Comparison of ENCODE assay signal across 8 cellular contexts in the genomic region with DNA sequence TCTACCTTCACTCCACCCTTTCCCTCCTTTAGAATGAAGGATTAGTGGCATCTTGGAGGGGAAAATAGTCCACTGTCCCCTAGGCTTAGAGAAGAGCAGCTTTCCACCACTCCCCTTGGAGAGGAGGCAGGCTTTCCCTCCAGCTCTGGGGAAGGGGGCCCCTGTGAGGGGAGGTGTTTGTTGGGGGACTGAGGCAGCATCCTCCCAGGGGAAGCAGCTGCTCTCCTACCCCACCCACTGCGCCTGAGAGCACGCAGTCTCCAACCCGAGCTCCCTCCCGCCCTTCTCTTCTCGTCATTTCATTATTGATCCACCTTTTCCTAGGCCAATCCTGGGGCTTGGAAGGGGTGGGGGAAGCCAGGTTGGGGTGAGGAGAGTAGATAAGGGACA. TPM values are rescaled to one million over a fixed set of nuclear protein-coding genes. Genes with fewer than 3 reads are reported as not detected.
DNase-seq lines count a peak whose midpoint lies in the region; ATAC-seq, FAIRE-seq and TF ChIP-seq lines count a peak whose summit lies in the region.

No MANE protein-coding gene starts in this region.

- peaks cover 50% of the 10 kb centered on the region for H3K4me1 Mint-ChIP-seq in CD8-positive, alpha-beta T cell (ENCODE audit: low read depth)
- peaks cover 51% of the 10 kb centered on the region for H3K4me1 Mint-ChIP-seq in activated CD4-positive, alpha-beta memory T cell treated with anti-CD3 and anti-CD28 coated beads for 36 hours (ENCODE audit: low read depth)
- peaks cover 48 to 59% of the 10 kb centered on the region in 2 donors for H3K4me1 Mint-ChIP-seq in natural killer cell treated with Interleukin-12 subunit alpha and Interleukin-12 subunit beta and Interleukin-15 and Interleukin-18, amount 100 ng/mL, for 72 hours (ENCODE audit: low read depth in 2 of 2)

- no peak for ATAC-seq in CD8-positive, alpha-beta T cell
- ATAC-seq in natural killer cell treated with Interleukin-12 subunit alpha and Interleukin-12 subunit beta and Interleukin-15 and Interleukin-18, amount 100 ng/mL, for 72 hours: no peak
- no peak for ATAC-seq in GM19035 (IDR thresholded peaks at IDR 0.05; ENCODE audit: unreplicated experiment)

- FAIRE-seq in endothelial cell of umbilical vein (lab: Jason Lieb, UNC): no peak

- no peaks in the 10 kb centered on the region for H3K27me3 Mint-ChIP-seq in CD8-positive, alpha-beta T cell (ENCODE audit: low read depth)
- H3K27me3 Mint-ChIP-seq in activated CD4-positive, alpha-beta memory T cell treated with anti-CD3 and anti-CD28 coated beads for 36 hours: no peaks in the 10 kb centered on the region
- H3K27me3 Mint-ChIP-seq in natural killer cell treated with Interleukin-12 subunit alpha and Interleukin-12 subunit beta and Interleukin-15 and Interleukin-18, amount 100 ng/mL, for 72 hours: no peaks in the 10 kb centered on the region

- intact Hi-C loops in CD8-positive, alpha-beta T cell (cut with DNase I, micrococcal nuclease): loop anchor here (2.0 to 5.0 kb wide), 7 partner anchors 51 to 490 kb away; a partner anchor contains a TSS
- intact Hi-C loops in activated CD4-positive, alpha-beta memory T cell treated with anti-CD3 and anti-CD28 coated beads for 36 hours (cut with micrococcal nuclease): loop anchor here (1.0 to 10.0 kb wide), 9 partner anchors 11 to 450 kb away; a partner anchor contains a TSS
- intact Hi-C loops in endothelial cell of umbilical vein (cut with micrococcal nuclease): loop anchor here (2.0 to 5.0 kb wide), 2 partner anchors 51 to 130 kb away; a partner anchor contains a TSS

- no peak for TF ChIP-seq CTCF in CD8-positive, alpha-beta T cell (IDR thresholded peaks at IDR 0.05)
- TF ChIP-seq CTCF in endothelial cell of umbilical vein (IDR thresholded peaks at IDR 0.05; ENCODE audit: extremely low read depth in 1 of 2, insufficient read depth in 1 of 2, low read depth in 1 of 2, low read length in 2 of 2) (no peak), GM13977 (IDR thresholded peaks at IDR 0.05; ENCODE audit: extremely low read depth, insufficient read depth, missing control alignments) (no peak)

- H3K4me2 ChIP-seq in Karpas-422 (ENCODE audit: low read depth, low read length, poor library complexity, severe bottlenecking) (peak overlapping the region; percentile 92), endothelial cell of umbilical vein (ENCODE audit: insufficient read depth, low read length) (peak overlapping the region; percentile 76)

- no peaks in the 10 kb centered on the region for H3K9me3 ChIP-seq in CD8-positive, alpha-beta T cell (ENCODE audit: low read length)
- H3K9me3 ChIP-seq in Karpas-422 (ENCODE audit: low read length) (no peaks in the 10 kb centered on the region), endothelial cell of umbilical vein (replicated peaks; ENCODE audit: control insufficient read depth, insufficient read depth, low read length) (no peaks in the 10 kb centered on the region)

- no peaks in the 10 kb centered on the region for H3K9me2 ChIP-seq in Karpas-422 (replicated peaks; ENCODE audit: insufficient read depth, low read length)

- H3K4me3 ChIP-seq in CD8-positive, alpha-beta T cell (ENCODE audit: low read depth, low read length): peak overlapping the region; percentile 72
- H3K4me3 ChIP-seq in Karpas-422 (ENCODE audit: low read length): peak overlapping the region; percentile 83
- H3K4me3 ChIP-seq in endothelial cell of umbilical vein (replicated peaks in 1 of 3; ENCODE audit: insufficient read depth in 1 of 3, low read depth in 1 of 3, low read length in 3 of 3): peak overlapping the region; percentile 82 to 94 (median 90)

- peak overlapping the region; percentile 79 for H3K27ac ChIP-seq in CD8-positive, alpha-beta T cell (ENCODE audit: low read depth, low read length)
- peak overlapping the region; percentile 50 for H3K27ac ChIP-seq in Karpas-422 (ENCODE audit: low read length)
- H3K27ac ChIP-seq in endothelial cell of umbilical vein (ENCODE audit: insufficient read depth, low read depth, low read length): peak overlapping the region; percentile 13

- H3K9me1 ChIP-seq in endothelial cell of umbilical vein (replicated peaks; ENCODE audit: control insufficient read depth, extremely low read depth, insufficient read depth, low read length): no peaks in the 10 kb centered on the region

- H3K9ac ChIP-seq in Karpas-422 (ENCODE audit: low read length) (peak overlapping the region; percentile 90), endothelial cell of umbilical vein (replicated peaks; ENCODE audit: extremely low read depth, insufficient read depth, low read length) (peak overlapping the region; percentile 85)

- H2AFZ ChIP-seq in Karpas-422 (ENCODE audit: low read length) (no peak overlapping the region), endothelial cell of umbilical vein (ENCODE audit: low read depth, low read length) (no peak overlapping the region)

- H3K9me3 Mint-ChIP-seq in CD8-positive, alpha-beta T cell: no peaks in the 10 kb centered on the region
- H3K9me3 Mint-ChIP-seq in activated CD4-positive, alpha-beta memory T cell treated with anti-CD3 and anti-CD28 coated beads for 36 hours: no peaks in the 10 kb centered on the region
- no peaks in the 10 kb centered on the region for H3K9me3 Mint-ChIP-seq in natural killer cell treated with Interleukin-12 subunit alpha and Interleukin-12 subunit beta and Interleukin-15 and Interleukin-18, amount 100 ng/mL, for 72 hours

- peak overlapping the region; percentile 98 for H3K27ac Mint-ChIP-seq in CD8-positive, alpha-beta T cell
- H3K27ac Mint-ChIP-seq in activated CD4-positive, alpha-beta memory T cell treated with anti-CD3 and anti-CD28 coated beads for 36 hours: peak overlapping the region; percentile 97
- peak overlapping the region; percentile 84 to 97 for H3K27ac Mint-ChIP-seq in natural killer cell treated with Interleukin-12 subunit alpha and Interleukin-12 subunit beta and Interleukin-15 and Interleukin-18, amount 100 ng/mL, for 72 hours

- no peaks in the 10 kb centered on the region for H3K27me3 ChIP-seq in CD8-positive, alpha-beta T cell (ENCODE audit: insufficient read depth, low read length)
- no peaks in the 10 kb centered on the region for H3K27me3 ChIP-seq in Karpas-422 (ENCODE audit: low read length)
- no peaks in the 10 kb centered on the region for H3K27me3 ChIP-seq in endothelial cell of umbilical vein (ENCODE audit: control insufficient read depth in 2 of 2, insufficient read depth in 2 of 2, low read length in 2 of 2)

- DNase-seq in CD8-positive, alpha-beta T cell: peak in 5 of 7 experiments; percentile 9 to 49 (median 30)
- DNase-seq in Karpas-422: no peak
- peak; percentile 57 for DNase-seq in activated CD4-positive, alpha-beta memory T cell treated with anti-CD3 and anti-CD28 coated beads for 36 hours
- DNase-seq in endothelial cell of umbilical vein (ENCODE audit: low read depth, low spot score): peak; percentile 45
- DNase-seq in natural killer cell treated with Interleukin-12 subunit alpha and Interleukin-12 subunit beta and Interleukin-15 and Interleukin-18, amount 100 ng/mL, for 72 hours (ENCODE audit: low spot score): no peak
- peak; percentile 45 for DNase-seq in ureter (ENCODE audit: low spot score)
- no peak for DNase-seq in GM13977 (ENCODE audit: low spot score)

- peak overlapping the region; percentile 90 for H3K4me3 Mint-ChIP-seq in CD8-positive, alpha-beta T cell
- peak overlapping the region; percentile 91 for H3K4me3 Mint-ChIP-seq in activated CD4-positive, alpha-beta memory T cell treated with anti-CD3 and anti-CD28 coated beads for 36 hours
- H3K4me3 Mint-ChIP-seq in natural killer cell treated with Interleukin-12 subunit alpha and Interleukin-12 subunit beta and Interleukin-15 and Interleukin-18, amount 100 ng/mL, for 72 hours: peak overlapping the region; percentile 87

- peaks cover 42% of the 10 kb centered on the region for H3K36me3 Mint-ChIP-seq in CD8-positive, alpha-beta T cell
- peaks cover 14% of the 10 kb centered on the region for H3K36me3 Mint-ChIP-seq in activated CD4-positive, alpha-beta memory T cell treated with anti-CD3 and anti-CD28 coated beads for 36 hours
- no peaks in the 10 kb centered on the region for H3K36me3 Mint-ChIP-seq in natural killer cell treated with Interleukin-12 subunit alpha and Interleukin-12 subunit beta and Interleukin-15 and Interleukin-18, amount 100 ng/mL, for 72 hours

- H3K79me2 ChIP-seq in Karpas-422 (ENCODE audit: low read length) (peaks cover 62% of the 10 kb centered on the region), endothelial cell of umbilical vein (ENCODE audit: control insufficient read depth, insufficient read depth, low read length) (peaks cover 62% of the 10 kb centered on the region)

- dilution Hi-C loops in endothelial cell of umbilical vein (cut with MboI; ENCODE audit: extremely low pct_ligation_motif_present, low sequenced_read_pairs): no loop called here

- H4K20me1 ChIP-seq in Karpas-422 (ENCODE audit: insufficient read depth, low read depth, low read length) (peaks cover 11% of the 10 kb centered on the region; the same call in 1 of the 2 replicates), endothelial cell of umbilical vein (replicated peaks; ENCODE audit: control insufficient read depth, extremely low read depth, insufficient read depth, low read length) (peaks cover 23% of the 10 kb centered on the region)

- CTCF ChIA-PET in CD8-positive, alpha-beta T cell (lab: Charles Lee): interaction anchor here (0.9 to 3.6 kb wide), 2 partner anchors 25 to 40 kb away, joined by 3 to 9 read pairs; no protein-coding TSS in a partner anchor
- CTCF ChIA-PET in activated CD4-positive, alpha-beta memory T cell treated with anti-CD3 and anti-CD28 coated beads for 36 hours (lab: Charles Lee): interaction anchor here (1.5 kb wide), 1 partner anchor 11 kb away, joined by 5 read pairs; no protein-coding TSS in a partner anchor
- CTCF ChIA-PET in endothelial cell of umbilical vein (lab: Charles Lee): no interaction called here

- H3K36me3 ChIP-seq in CD8-positive, alpha-beta T cell (ENCODE audit: insufficient read depth, low read length): no peaks in the 10 kb centered on the region
- H3K36me3 ChIP-seq in Karpas-422 (ENCODE audit: insufficient read depth, low read length): peaks cover 9% of the 10 kb centered on the region; the same call in 1 of the 2 replicates
- no peaks in the 10 kb centered on the region for H3K36me3 ChIP-seq in endothelial cell of umbilical vein (ENCODE audit: control insufficient read depth in 2 of 2, extremely low read depth in 1 of 2, insufficient read depth in 2 of 2, low read length in 2 of 2)

- in situ Hi-C loops in GM13977 (cut with MboI; ENCODE audit: low pct_unique_long_range_greater_than_20kb, low sequenced_read_pairs, unreplicated experiment): no loop called here

- BruUV-seq in endothelial cell of umbilical vein (replicated peaks; lab: Mats Ljungman, UMichigan): TSS peak; percentile 13

- POLR2A ChIA-PET in CD8-positive, alpha-beta T cell (lab: Charles Lee): interaction anchor here (1.2 to 1.3 kb wide), 2 partner anchors 37 to 51 kb away, joined by 3 to 4 read pairs; no protein-coding TSS in a partner anchor
- POLR2A ChIA-PET in activated CD4-positive, alpha-beta memory T cell treated with anti-CD3 and anti-CD28 coated beads for 36 hours (lab: Charles Lee): interaction anchor here (1.0 to 1.7 kb wide), 4 partner anchors 10 to 213 kb away, joined by 3 to 7 read pairs (median 5); a partner anchor contains a TSS
- POLR2A ChIA-PET in endothelial cell of umbilical vein (lab: Charles Lee): interaction anchor here (0.7 kb wide), 1 partner anchor 25 kb away, joined by 4 read pairs; no protein-coding TSS in a partner anchor

- TF ChIP-seq POLR2A in endothelial cell of umbilical vein (IDR thresholded peaks at IDR 0.05; ENCODE audit: low read depth, low read length): no peak

- H3K4me1 ChIP-seq in CD8-positive, alpha-beta T cell (ENCODE audit: insufficient read depth, low read length): peaks cover 46% of the 10 kb centered on the region
- H3K4me1 ChIP-seq in Karpas-422 (ENCODE audit: low read length) (peaks cover 53% of the 10 kb centered on the region), endothelial cell of umbilical vein (ENCODE audit: control insufficient read depth, extremely low read depth, insufficient read depth, low read length) (peaks cover 33% of the 10 kb centered on the region)

RNA-seq across cellular contexts. Expression of a gene that starts 1.4 kb away (rescaled TPM):
- 100 to 1,000 TPM; 127 to 136 TPM for total RNA-seq in CD8-positive, alpha-beta T cell
- total RNA-seq in Karpas-422 (2014; rRNA removed; shearing (Covaris generic); ENCODE audit: low replicate concordance): 37.6 and 40.7 TPM in 2 replicates
- 10 to 100 TPM; 61.5 to 72.4 TPM for total RNA-seq in activated CD4-positive, alpha-beta memory T cell treated with anti-CD3 and anti-CD28 coated beads for 36 hours
- 63.9 and 64.1 TPM in 2 replicates for total RNA-seq in endothelial cell of umbilical vein
- 21.9 and 23.5 TPM in 2 replicates for polyA plus RNA-seq in endothelial cell of umbilical vein
- 16.1 and 18.4 TPM in 2 replicates for polyA plus RNA-seq in endothelial cell of umbilical vein (2011; cell fraction: cytosol; rRNA removed)
- 77.4 and 94.6 TPM in 2 replicates for polyA plus RNA-seq in endothelial cell of umbilical vein (2011; cell fraction: nucleus; rRNA removed)
- polyA plus RNA-seq in endothelial cell of umbilical vein (2012): 20.6 and 29.4 TPM in 2 replicates
- polyA minus RNA-seq in endothelial cell of umbilical vein: 110 and 120 TPM in 2 replicates
- polyA minus RNA-seq in endothelial cell of umbilical vein (2011; cell fraction: cytosol; rRNA and poly(A)+ RNA removed): 20.4 TPM
- polyA minus RNA-seq in endothelial cell of umbilical vein (2011; cell fraction: nucleus; rRNA and poly(A)+ RNA removed): 116 and 144 TPM in 2 replicates
- 100 to 1,000 TPM; 145 to 202 TPM for total RNA-seq in natural killer cell treated with Interleukin-12 subunit alpha and Interleukin-12 subunit beta and Interleukin-15 and Interleukin-18, amount 100 ng/mL, for 72 hours
- 106 TPM for total RNA-seq in ureter

RNA-seq across cellular contexts. Expression of a gene that starts 36.3 kb away (rescaled TPM):
- total RNA-seq in CD8-positive, alpha-beta T cell: 100 to 1,000 TPM; 148 to 160 TPM
- 80.7 and 82.4 TPM in 2 replicates for total RNA-seq in Karpas-422 (2014; rRNA removed; shearing (Covaris generic); ENCODE audit: low replicate concordance)
- 100 to 1,000 TPM; 298 to 306 TPM for total RNA-seq in activated CD4-positive, alpha-beta memory T cell treated with anti-CD3 and anti-CD28 coated beads for 36 hours
- total RNA-seq in endothelial cell of umbilical vein (211 and 242 TPM in 2 replicates), ureter (174 TPM)
- polyA plus RNA-seq in endothelial cell of umbilical vein: 328 and 439 TPM in 2 replicates
- polyA plus RNA-seq in endothelial cell of umbilical vein (2011; cell fraction: cytosol; rRNA removed): 390 and 497 TPM in 2 replicates
- 106 and 109 TPM in 2 replicates for polyA plus RNA-seq in endothelial cell of umbilical vein (2011; cell fraction: nucleus; rRNA removed)
- 322 and 423 TPM in 2 replicates for polyA plus RNA-seq in endothelial cell of umbilical vein (2012)
- polyA minus RNA-seq in endothelial cell of umbilical vein: 88.2 and 91.2 TPM in 2 replicates
- polyA minus RNA-seq in endothelial cell of umbilical vein (2011; cell fraction: cytosol; rRNA and poly(A)+ RNA removed): 79.8 TPM
- 11.3 and 15.3 TPM in 2 replicates for polyA minus RNA-seq in endothelial cell of umbilical vein (2011; cell fraction: nucleus; rRNA and poly(A)+ RNA removed)
- 100 to 1,000 TPM; 183 to 189 TPM for total RNA-seq in natural killer cell treated with Interleukin-12 subunit alpha and Interleukin-12 subunit beta and Interleukin-15 and Interleukin-18, amount 100 ng/mL, for 72 hours

Comparison
In these comparisons a context has a peak if more than half of its experiments do, and no peak if none do; other contexts are left out.
1. DNase-seq: peak in CD8-positive, alpha-beta T cell (5 of 7), activated CD4-positive, alpha-beta memory T cell treated with anti-CD3 and anti-CD28 coated beads for 36 hours (single experiment), endothelial cell of umbilical vein (single experiment) and ureter (single experiment); none in Karpas-422 (single experiment), natural killer cell treated with Interleukin-12 subunit alpha and Interleukin-12 subunit beta and Interleukin-15 and Interleukin-18, amount 100 ng/mL, for 72 hours (single experiment) and GM13977 (single experiment).
2. H3K27ac ChIP-seq: peak in every context shown above with its lines; median percentile 79 in CD8-positive, alpha-beta T cell; 50 in Karpas-422; 13 in endothelial cell of umbilical vein.
3. Peak in every context shown above with its lines, with median percentiles within 50 percentile points of each other: H3K4me3 ChIP-seq, H3K27ac Mint-ChIP-seq and H3K4me3 Mint-ChIP-seq.